In genomic region chr5:175575301-175575700, GRCh38 we compare ENCODE assay signal across 18 cellular contexts.
DNase-seq lines count a peak whose midpoint lies in the region; ATAC-seq, FAIRE-seq and TF ChIP-seq lines count a peak whose summit lies in the region.
"Had no signal": no experiment of that assay in that cellular context is flagged by ENCODE, and none has a peak within 500 bp of the region (broad histone marks: within the 10 kb centered on the region; RNA-seq: fewer than 3 reads in every experiment).

No MANE protein-coding gene starts in this region.

- no peak overlapping the region for H4K5ac ChIP-seq in H1 (ENCODE audit: insufficient read length, low read depth, low read length)

- FAIRE-seq in H1 (lab: Jason Lieb, UNC): no peak
- FAIRE-seq: D721Med, GM12878 had no signal

- H3K27ac ChIP-seq in BLaER1 (0 out of 2 replicates have a peak overlapping the region, but pooled peaks have one; percentile 33), H1 (ENCODE audit: low read depth, low read length) (no peak overlapping the region)
- H3K27ac ChIP-seq in BLaER1 treated with 17β-estradiol and CSF1 and Interleukin-3, amounts not matched to agents 10 nM and 100 nM: no peak overlapping the region

- no peaks in the 10 kb centered on the region for H3K27me3 ChIP-seq in BLaER1
- no peaks in the 10 kb centered on the region for H3K27me3 ChIP-seq in BLaER1 treated with 17β-estradiol and CSF1 and Interleukin-3, amounts not matched to agents 10 nM and 100 nM
- peaks cover 0 to 4% (median 0%) of the 10 kb centered on the region in 4 experiments; a peak in 2 of 7 replicates for H3K27me3 ChIP-seq in H1 (replicated peaks in 1 of 4; ENCODE audit: control insufficient read depth in 3 of 4, extremely low read depth in 1 of 4, insufficient read depth in 3 of 4, low read length in 3 of 4)

- no peaks in the 10 kb centered on the region for H3K9me3 ChIP-seq in BLaER1
- peaks cover 0 to 5% (median 0%) of the 10 kb centered on the region in 11 experiments; a peak in 2 of 22 replicates for H3K9me3 ChIP-seq in BLaER1 treated with 17β-estradiol and CSF1 and Interleukin-3, amounts not matched to agents 10 nM and 100 nM (replicated peaks in 1 of 11)
- H3K9me3 ChIP-seq in H1 (ENCODE audit: insufficient read depth in 2 of 2, low read depth in 1 of 2, low read length in 1 of 2): no peaks in the 10 kb centered on the region

- no peak for TF ChIP-seq POLR2A in H1 (IDR thresholded peaks at IDR 0.05; ENCODE audit: control extremely low read depth in 1 of 2, low read depth in 2 of 2, low read length in 2 of 2)

- H3K4me3 ChIP-seq in BLaER1: no peak overlapping the region
- no peak overlapping the region for H3K4me3 ChIP-seq in BLaER1 treated with 17β-estradiol and CSF1 and Interleukin-3, amounts not matched to agents 10 nM and 100 nM
- H3K4me3 ChIP-seq in H1 (ENCODE audit: extremely low read depth in 1 of 4, insufficient read depth in 2 of 4, low read depth in 3 of 4, low read length in 4 of 4): no peak overlapping the region
- H3K4me3 ChIP-seq: GM12878 had no signal

- no peak overlapping the region for H2BK20ac ChIP-seq in H1 (ENCODE audit: low read length)

- H4K8ac ChIP-seq in H1 (ENCODE audit: extremely low read depth, insufficient read depth, low read length): no peak overlapping the region

- WGBS in H1 (ENCODE audit: extremely low coverage in 1 of 2, insufficient coverage in 1 of 2, insufficient read length in 1 of 2, insufficient replicate concordance in 2 of 2, low coverage in 1 of 2, low lambda C conversion rate in 2 of 2, missing lambda C conversion rate in 1 of 2), 2 experiments: 91% methylated on average over 2 of the region's 2 CpGs; no CpG with 5 or more reads in 1 of the 2 experiments

- H3K36me3 ChIP-seq in BLaER1: no peaks in the 10 kb centered on the region
- no peaks in the 10 kb centered on the region for H3K36me3 ChIP-seq in BLaER1 treated with 17β-estradiol and CSF1 and Interleukin-3, amounts not matched to agents 10 nM and 100 nM
- H3K36me3 ChIP-seq in H1 (ENCODE audit: control insufficient read depth in 2 of 4, insufficient read depth in 4 of 4, low read length in 3 of 4): no peaks in the 10 kb centered on the region

- POLR2A ChIA-PET in H1 (lab: Charles Lee; ENCODE audit: partially characterized antibody): interaction anchor here (0.9 to 1.2 kb wide), 4 partner anchors 19 to 31 kb away, joined by 3 to 4 read pairs (median 3); no protein-coding TSS in a partner anchor

- no peaks in the 10 kb centered on the region for H3K79me2 ChIP-seq in H1 (ENCODE audit: control insufficient read depth in 1 of 2, insufficient read depth in 2 of 2, low read length in 2 of 2)

- H3K18ac ChIP-seq in H1 (ENCODE audit: extremely low read depth, low read length): no peak overlapping the region

- H4K91ac ChIP-seq in H1 (replicated peaks; ENCODE audit: insufficient read length, low read length): no peak overlapping the region

- no peak for TF ChIP-seq CTCF in H1 (IDR thresholded peaks at IDR 0.05; ENCODE audit: control extremely low read depth in 1 of 3, insufficient read depth in 1 of 3, low read depth in 1 of 3, low read length in 3 of 3)

- H2BK5ac ChIP-seq in H1 (ENCODE audit: low read depth, low read length): no peak overlapping the region

- no peaks in the 10 kb centered on the region; the same call in 1 of the 2 replicates for H3K79me1 ChIP-seq in H1 (ENCODE audit: low read depth, low read length)

- H3K23me2 ChIP-seq in H1 (ENCODE audit: low read depth, low read length): peaks cover 3% of the 10 kb centered on the region

- no peak for TF ChIP-seq EP300 in H1 (IDR thresholded peaks at IDR 0.05; ENCODE audit: borderline replicate concordance in 1 of 2, low read depth in 2 of 2, low read length in 2 of 2)

- H3K23ac ChIP-seq in H1 (ENCODE audit: insufficient read length): no peak overlapping the region

- H2BK120ac ChIP-seq in H1 (replicated peaks; ENCODE audit: low read depth, low read length): no peak overlapping the region

- no peak overlapping the region for H3K56ac ChIP-seq in H1 (replicated peaks; ENCODE audit: insufficient read length, low read depth, low read length)

- no peak overlapping the region; the same call in 1 of the 2 replicates for H2AK5ac ChIP-seq in H1 (ENCODE audit: low read depth, low read length)

- H3K4ac ChIP-seq in H1 (replicated peaks; ENCODE audit: insufficient read length, low read depth, low read length): no peak overlapping the region

- no peak overlapping the region for H2BK15ac ChIP-seq in H1 (ENCODE audit: low read length)

- H3K4me1 ChIP-seq in BLaER1 (peaks cover 30% of the 10 kb centered on the region), H1 (replicated peaks in 1 of 4; ENCODE audit: control insufficient read depth in 3 of 4, insufficient read depth in 4 of 4, low read length in 3 of 4) (peaks cover 4 to 7% (median 6%) of the 10 kb centered on the region in 4 experiments; a peak in 6 of 7 replicates)
- peaks cover 15 to 28% (median 25%) of the 10 kb centered on the region in 10 experiments for H3K4me1 ChIP-seq in BLaER1 treated with 17β-estradiol and CSF1 and Interleukin-3, amounts not matched to agents 10 nM and 100 nM

- no peak overlapping the region for H3K14ac ChIP-seq in H1 (ENCODE audit: insufficient read length)

- TF ChIP-seq RAD21 in H1 (IDR thresholded peaks at IDR 0.05 in 1 of 2, conservative IDR thresholded peaks at IDR 0.05 in 1 of 2; ENCODE audit: low read depth in 2 of 2, low read length in 2 of 2): no peak

- peak overlapping the region; percentile 30; the same call in 1 of the 2 replicates for H2BK12ac ChIP-seq in H1 (ENCODE audit: low read depth, low read length)

- H2AFZ ChIP-seq in H1 (ENCODE audit: low read length): no peak overlapping the region

- DNase-seq in H1 (ENCODE audit: low read depth in 1 of 2, low spot score in 2 of 2) (no peak), islet precursor cell (peak; percentile 12), NCI-H2171 treated with DMSO at 0.1 percent for 48 hours (lab: John Stamatoyannopoulos, UW) (no peak), GM19238 (ENCODE audit: insufficient read length, low spot score) (no peak)
- DNase-seq: CD4-positive, alpha-beta T cell; CD8-positive, alpha-beta memory T cell; DMS 273 treated with DMSO at 0.1 percent for 48 hours; DMS79; EL; GDM1; GOT3; H7; HCEC 1CT had no signal

- H3K4me2 ChIP-seq in BLaER1: no peak overlapping the region
- peak overlapping the region in 7 of 11 experiments; percentile 36 to 79 (median 72); a peak in 9 of 22 replicates for H3K4me2 ChIP-seq in BLaER1 treated with 17β-estradiol and CSF1 and Interleukin-3, amounts not matched to agents 10 nM and 100 nM
- no peak overlapping the region for H3K4me2 ChIP-seq in H1 (ENCODE audit: insufficient read depth in 1 of 2, low read depth in 2 of 2, low read length in 2 of 2)

- H3K9ac ChIP-seq in BLaER1: no peak overlapping the region
- no peak overlapping the region for H3K9ac ChIP-seq in BLaER1 treated with 17β-estradiol and CSF1 and Interleukin-3, amounts not matched to agents 10 nM and 100 nM
- H3K9ac ChIP-seq in H1 (replicated peaks in 1 of 4; ENCODE audit: extremely low read depth in 1 of 4, low read depth in 3 of 4, low read length in 3 of 4): no peak overlapping the region

- no peak for ATAC-seq in HG03571 (IDR thresholded peaks at IDR 0.05; ENCODE audit: unreplicated experiment)
- ATAC-seq: GM12878 had no signal

- H4K20me1 ChIP-seq in BLaER1: no peaks in the 10 kb centered on the region
- H4K20me1 ChIP-seq in BLaER1 treated with 17β-estradiol and CSF1 and Interleukin-3, amounts not matched to agents 10 nM and 100 nM: no peaks in the 10 kb centered on the region
- no peaks in the 10 kb centered on the region for H4K20me1 ChIP-seq in H1 (replicated peaks in 1 of 2; ENCODE audit: control insufficient read depth in 1 of 2, insufficient read depth in 2 of 2, low read length in 2 of 2)

- CTCF ChIA-PET in H1 (lab: Charles Lee; ENCODE audit: partially characterized antibody): interaction anchor here (0.6 to 2.4 kb wide), 7 partner anchors 9 to 1412 kb away, joined by 3 to 12 read pairs (median 4); no protein-coding TSS in a partner anchor

TF ChIP-seq in H1, 55 proteins besides CTCF, POLR2A, EP300 and RAD21 (continues in another document):
- TF ChIP-seq KDM4A (IDR thresholded peaks at IDR 0.05; ENCODE audit: low read depth, low read length, severe bottlenecking) (no peak), KDM1A (IDR thresholded peaks at IDR 0.05; ENCODE audit: borderline replicate concordance, low read length) (no peak), SP1 (IDR thresholded peaks at IDR 0.05; ENCODE audit: low read depth, low read length) (no peak), KDM5A (IDR thresholded peaks at IDR 0.05; ENCODE audit: low read length) (no peak)

Comparison
In these comparisons a context has a peak if more than half of its experiments do, and no peak if none do; other contexts are left out.
1. H3K4me2 ChIP-seq: peak in BLaER1 treated with 17β-estradiol and CSF1 and Interleukin-3, amounts not matched to agents 10 nM and 100 nM (7 of 11); none in BLaER1 (single experiment) and H1 (0 of 2).